22 cellular contexts compared by ENCODE assay signal in the genomic region with DNA sequence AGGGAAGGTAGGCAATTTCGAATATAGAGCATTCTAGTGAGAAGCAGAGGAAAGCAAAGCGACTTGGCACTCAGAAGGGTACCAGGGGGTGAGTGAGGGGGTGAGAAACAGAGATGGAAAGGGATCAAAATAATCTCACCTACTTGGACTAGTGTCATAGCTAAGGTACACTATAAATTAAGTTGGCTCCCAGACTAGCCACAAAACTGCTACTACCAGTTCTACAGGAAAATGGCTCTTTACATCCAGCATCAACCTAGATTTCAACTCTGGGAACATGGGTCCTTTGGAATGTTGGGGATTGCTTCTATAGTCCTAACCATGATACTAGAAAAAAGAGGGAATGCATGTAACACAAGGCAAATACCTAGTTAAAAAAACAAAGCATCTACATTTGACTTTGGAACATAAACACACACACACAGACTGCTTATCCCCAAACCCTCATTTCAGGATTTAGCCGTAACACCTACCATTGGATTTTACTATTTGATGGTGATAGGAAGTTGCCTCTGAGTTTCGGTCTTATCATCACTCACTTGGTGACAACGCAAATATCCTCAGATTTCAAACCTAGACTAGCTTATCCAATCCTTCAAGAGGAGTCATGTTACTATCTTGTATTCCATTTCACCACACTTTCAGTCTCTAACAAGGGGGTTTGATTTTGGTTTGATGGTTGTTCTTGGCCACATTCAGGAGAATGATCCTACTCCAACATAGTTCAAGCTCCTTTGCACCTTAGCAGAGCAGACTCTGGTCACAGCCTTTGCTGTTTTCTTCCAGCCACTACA. TPM values are rescaled to one million over a fixed set of nuclear protein-coding genes. Genes with fewer than 3 reads are reported as not detected.
DNase-seq lines count a peak whose midpoint lies in the region; ATAC-seq and TF ChIP-seq lines count a peak whose summit lies in the region.
"Had no signal": no experiment of that assay in that cellular context is flagged by ENCODE, and none has a peak within 500 bp of the region (broad histone marks: within the 10 kb centered on the region; RNA-seq: fewer than 3 reads in every experiment).

No MANE protein-coding gene starts in this region.

- H3K27me3 ChIP-seq in parathyroid adenoma (ENCODE audit: control insufficient read depth, insufficient read depth, low read length), result no peaks in the 10 kb centered on the region
- H3K27me3 ChIP-seq in breast epithelium, result no peaks in the 10 kb centered on the region
- H3K27me3 ChIP-seq: tibial artery had no signal

- H3K27me3 Mint-ChIP-seq in activated CD4-positive, alpha-beta T cell treated with anti-CD3 and anti-CD28 coated beads, Interleukin-2, amount 10 ng/mL, durations not matched to agents 24 days and 14 days, result peaks cover 2% of the 10 kb centered on the region
- H3K27me3 Mint-ChIP-seq in activated naive CD8-positive, alpha-beta T cell treated with anti-CD3 and anti-CD28 coated beads, Interleukin-2, amount 50 U/mL, for 24 hours, result no peaks in the 10 kb centered on the region
- H3K27me3 Mint-ChIP-seq: CD8-positive, alpha-beta memory T cell; stimulated activated naive CD8-positive, alpha-beta T cell treated with anti-CD3 and anti-CD28 coated beads, Interleukin-15, amount 100 ng/mL, for 72 hours had no signal

- H3K9me3 ChIP-seq in HEK293 (ENCODE audit: control insufficient read depth, insufficient read depth, low read depth, low read length), result no peaks in the 10 kb centered on the region
- H3K9me3 ChIP-seq in parathyroid adenoma (ENCODE audit: control insufficient read depth, low read length), result no peaks in the 10 kb centered on the region
- no peaks in the 10 kb centered on the region for H3K9me3 ChIP-seq in breast epithelium
- H3K9me3 ChIP-seq: tibial artery had no signal

- H3K4me1 ChIP-seq in HEK293 (ENCODE audit: control insufficient read depth, insufficient read depth, low read length) (0 out of 2 replicates have a peak, but pooled peaks cover 3% of the 10 kb centered on the region), parathyroid adenoma (peaks cover 12% of the 10 kb centered on the region), breast epithelium (no peaks in the 10 kb centered on the region)

- ATAC-seq in activated naive CD8-positive, alpha-beta T cell treated with anti-CD3 and anti-CD28 coated beads, Interleukin-2, amount 50 U/mL, for 24 hours, result no peak
- no peak for ATAC-seq in left colon
- ATAC-seq: natural killer cell; right cardiac atrium; Right ventricle myocardium inferior; stimulated activated naive CD8-positive, alpha-beta T cell treated with anti-CD3 and anti-CD28 coated beads, Interleukin-15, amount 100 ng/mL, for 72 hours had no signal

- CTCF ChIA-PET in HEK293 (lab: Yijun Ruan, JAX), result interaction anchor here (0.7 to 3.1 kb wide), 4 partner anchors 11 to 113 kb away, joined by 4 to 8 read pairs (median 4); no protein-coding TSS in a partner anchor

- no peak overlapping the region for H3K27ac ChIP-seq in HEK293 (ENCODE audit: extremely low read depth, low read depth, low read length)
- peak overlapping the region; percentile 15 for H3K27ac ChIP-seq in parathyroid adenoma
- H3K27ac ChIP-seq in breast epithelium, result no peak overlapping the region
- H3K27ac ChIP-seq: tibial artery had no signal

- POLR2A ChIA-PET in HEK293 (lab: Yijun Ruan, JAX), result no interaction called here

- H3K9ac ChIP-seq in parathyroid adenoma, result no peak overlapping the region

- H3K4me3 ChIP-seq in HEK293 (ENCODE audit: low read depth, low read length) (no peak overlapping the region), parathyroid adenoma (ENCODE audit: low read depth, low read length) (no peak overlapping the region), breast epithelium (no peak overlapping the region)
- H3K4me3 ChIP-seq: tibial artery had no signal

- H3K4me2 ChIP-seq in parathyroid adenoma (ENCODE audit: low read length), result peak overlapping the region; percentile 40

- no peak overlapping the region for H2AFZ ChIP-seq in parathyroid adenoma

- peaks cover 7% of the 10 kb centered on the region for H3K79me2 ChIP-seq in parathyroid adenoma

- intact Hi-C loops in activated CD4-positive, alpha-beta T cell treated with anti-CD3 and anti-CD28 coated beads, Interleukin-2, amount 10 ng/mL, durations not matched to agents 24 days and 14 days (cut with micrococcal nuclease), result loop anchor here (5.0 kb wide), 5 partner anchors 47 to 642 kb away; a partner anchor contains a TSS
- intact Hi-C loops in left colon (cut with DNase I, micrococcal nuclease), result no loop called here
- intact Hi-C loops in breast epithelium (cut with DNase I; ENCODE audit: low total_unique reads), result no loop called here

- H3K9me3 Mint-ChIP-seq in activated CD4-positive, alpha-beta T cell treated with anti-CD3 and anti-CD28 coated beads, Interleukin-2, amount 10 ng/mL, durations not matched to agents 24 days and 14 days, result peaks cover 7% of the 10 kb centered on the region
- H3K9me3 Mint-ChIP-seq in activated naive CD8-positive, alpha-beta T cell treated with anti-CD3 and anti-CD28 coated beads, Interleukin-2, amount 50 U/mL, for 24 hours, result no peaks in the 10 kb centered on the region
- H3K9me3 Mint-ChIP-seq: activated T-helper 2 cell treated with anti-CD3 and anti-CD28 coated beads, Interferon-gamma antibody, Interleukin-2, Interleukin-4, amounts not matched to agents 10 μg/mL and 5 μg/mL and 100 μg/mL, durations not matched to agents 14 hours and 24 hours and 36 hours; CD8-positive, alpha-beta memory T cell; natural killer cell had no signal

- peaks cover 61% of the 10 kb centered on the region for H3K4me1 Mint-ChIP-seq in activated CD4-positive, alpha-beta T cell treated with anti-CD3 and anti-CD28 coated beads, Interleukin-2, amount 10 ng/mL, durations not matched to agents 24 days and 14 days
- H3K4me1 Mint-ChIP-seq in activated naive CD8-positive, alpha-beta T cell treated with anti-CD3 and anti-CD28 coated beads, Interleukin-2, amount 50 U/mL, for 24 hours, result peaks cover 78% of the 10 kb centered on the region

- H3K27ac Mint-ChIP-seq in activated CD4-positive, alpha-beta T cell treated with anti-CD3 and anti-CD28 coated beads, Interleukin-2, amount 10 ng/mL, durations not matched to agents 24 days and 14 days, result peak overlapping the region; percentile 34
- peak overlapping the region; percentile 94 for H3K27ac Mint-ChIP-seq in activated naive CD8-positive, alpha-beta T cell treated with anti-CD3 and anti-CD28 coated beads, Interleukin-2, amount 50 U/mL, for 24 hours
- H3K27ac Mint-ChIP-seq: natural killer cell; stimulated activated naive CD8-positive, alpha-beta T cell treated with anti-CD3 and anti-CD28 coated beads, Interleukin-15, amount 100 ng/mL, for 72 hours had no signal

- H3K36me3 ChIP-seq in HEK293 (ENCODE audit: control insufficient read depth in 2 of 2, insufficient read depth in 1 of 2, low read length in 2 of 2) (peaks cover 8 to 45% of the 10 kb centered on the region in 2 experiments; a peak in 2 of 3 replicates), parathyroid adenoma (ENCODE audit: control insufficient read depth, insufficient read depth, low read length) (no peaks in the 10 kb centered on the region), breast epithelium (no peaks in the 10 kb centered on the region)

- DNase-seq in activated CD4-positive, alpha-beta T cell treated with anti-CD3 and anti-CD28 coated beads, Interleukin-2, amount 10 ng/mL, durations not matched to agents 24 days and 14 days, result no peak
- no peak for DNase-seq in activated CD4-positive, alpha-beta T cell treated with anti-CD3 and anti-CD28 coated beads, Interleukin-2, amount 50 U/mL, for 48 hours
- DNase-seq in activated naive CD8-positive, alpha-beta T cell treated with anti-CD3 and anti-CD28 coated beads, Interleukin-2, amount 50 U/mL, for 24 hours, result no peak
- DNase-seq in left colon, result no peak
- DNase-seq in SHP77 (lab: John Stamatoyannopoulos, UW), result no peak
- DNase-seq in breast epithelium (ENCODE audit: low spot score in 2 of 2), result no peak
- DNase-seq: 8988T; CD8-positive, alpha-beta memory T cell; DMS153; GOT3; islet precursor cell; KBM-7; natural killer cell; NCI-H1436 treated with DMSO at 0.1 percent for 48 hours; right cardiac atrium; stimulated activated CD4-positive, alpha-beta T cell treated with anti-CD3 and anti-CD28 coated beads, Interleukin-4, amount 100 ng/mL, for 4 hours; stimulated activated naive CD8-positive, alpha-beta T cell treated with anti-CD3 and anti-CD28 coated beads, Interleukin-15, amount 100 ng/mL, for 72 hours; tibial artery had no signal

- peaks cover 58% of the 10 kb centered on the region for H3K36me3 Mint-ChIP-seq in activated CD4-positive, alpha-beta T cell treated with anti-CD3 and anti-CD28 coated beads, Interleukin-2, amount 10 ng/mL, durations not matched to agents 24 days and 14 days (ENCODE audit: low read depth)
- H3K36me3 Mint-ChIP-seq in activated naive CD8-positive, alpha-beta T cell treated with anti-CD3 and anti-CD28 coated beads, Interleukin-2, amount 50 U/mL, for 24 hours (ENCODE audit: low read depth), result peaks cover 62% of the 10 kb centered on the region
- H3K36me3 Mint-ChIP-seq: natural killer cell had no signal

- no peak overlapping the region for H3K4me3 Mint-ChIP-seq in activated CD4-positive, alpha-beta T cell treated with anti-CD3 and anti-CD28 coated beads, Interleukin-2, amount 10 ng/mL, durations not matched to agents 24 days and 14 days
- no peak overlapping the region for H3K4me3 Mint-ChIP-seq in activated naive CD8-positive, alpha-beta T cell treated with anti-CD3 and anti-CD28 coated beads, Interleukin-2, amount 50 U/mL, for 24 hours
- H3K4me3 Mint-ChIP-seq: natural killer cell had no signal

- no peak for TF ChIP-seq CTCF in HEK293 (tag by site-specific recombination; IDR thresholded peaks at IDR 0.05)
- no peak for TF ChIP-seq CTCF in parathyroid adenoma (IDR thresholded peaks at IDR 0.05)
- no peak for TF ChIP-seq CTCF in breast epithelium (IDR thresholded peaks at IDR 0.05)

- no peak for TF ChIP-seq POLR2A in breast epithelium (IDR thresholded peaks at IDR 0.05)

TF ChIP-seq in HEK293, 187 proteins besides CTCF, POLR2A, EP300 and RAD21 (continues in another document):
- TF ChIP-seq ZNF600 (tag by site-specific recombination; IDR thresholded peaks at IDR 0.05), result peak; percentile 66; the same call in 1 of the 2 replicates

RNA-seq across cellular contexts. Expression of a gene that starts 5.6 kb away (rescaled TPM):
- 35.3 and 38.1 TPM in 2 replicates for total RNA-seq in activated CD4-positive, alpha-beta T cell treated with anti-CD3 and anti-CD28 coated beads, Interleukin-2, amount 10 ng/mL, durations not matched to agents 24 days and 14 days
- 10 to 100 TPM; 15.1 to 15.2 TPM for total RNA-seq in left colon
- total RNA-seq in breast epithelium, result 10 to 100 TPM; 15.2 to 18.1 (median 16.1) TPM

RNA-seq across cellular contexts. Expression of a gene that starts 50.8 kb away (rescaled TPM):
- total RNA-seq in activated CD4-positive, alpha-beta T cell treated with anti-CD3 and anti-CD28 coated beads, Interleukin-2, amount 10 ng/mL, durations not matched to agents 24 days and 14 days, result 9.3 and 10.6 TPM in 2 replicates
- total RNA-seq in left colon (10 to 100 TPM; 13.5 to 17.7 TPM), breast epithelium (10 to 100 TPM; 37.0 to 73.8 (median 41.6) TPM)
